ENCODE assay signal across 8 cellular contexts in genomic region chr3:110568246-110568645, GRCh38.
DNase-seq lines count a peak whose midpoint lies in the region; ATAC-seq and TF ChIP-seq lines count a peak whose summit lies in the region.

No MANE protein-coding gene starts in this region.

- H3K36me3 ChIP-seq in left lung = no peaks in the 10 kb centered on the region
- H3K36me3 ChIP-seq in WERI-Rb-1 = no peaks in the 10 kb centered on the region
- no peaks in the 10 kb centered on the region for H3K36me3 ChIP-seq in CD4-positive, alpha-beta memory T cell (ENCODE audit: insufficient read depth, low read length)

- intact Hi-C loops in left lung (cut with DNase I) = no loop called here
- intact Hi-C loops in CD4-positive, alpha-beta memory T cell (cut with micrococcal nuclease) = no loop called here

- H3K9me3 ChIP-seq in left lung (peaks cover 0 to 3% of the 10 kb centered on the region in 2 donors), WERI-Rb-1 (ENCODE audit: severe bottlenecking) (no peaks in the 10 kb centered on the region)
- no peaks in the 10 kb centered on the region for H3K9me3 ChIP-seq in CD4-positive, alpha-beta memory T cell (ENCODE audit: control insufficient read depth in 1 of 2, low read length in 2 of 2)

- no peak for TF ChIP-seq CTCF in left lung (IDR thresholded peaks at IDR 0.05)
- TF ChIP-seq CTCF in WERI-Rb-1 (IDR thresholded peaks at IDR 0.05; ENCODE audit: low read depth, low read length) = no peak

- H3K4me3 Mint-ChIP-seq in effector memory CD8-positive, alpha-beta T cell = no peak overlapping the region
- H3K4me3 Mint-ChIP-seq in CD4-positive, alpha-beta memory T cell = no peak overlapping the region

- POLR2A ChIA-PET in CD4-positive, alpha-beta memory T cell (lab: Charles Lee; ENCODE audit: partially characterized antibody) = no interaction called here

- CTCF ChIA-PET in CD4-positive, alpha-beta memory T cell (lab: Charles Lee; ENCODE audit: partially characterized antibody) = no interaction called here

- no peak overlapping the region for H3K27ac Mint-ChIP-seq in effector memory CD8-positive, alpha-beta T cell
- no peak overlapping the region for H3K27ac Mint-ChIP-seq in CD4-positive, alpha-beta memory T cell

- peaks cover 5% of the 10 kb centered on the region for H3K36me3 Mint-ChIP-seq in effector memory CD8-positive, alpha-beta T cell (ENCODE audit: insufficient read depth)
- H3K36me3 Mint-ChIP-seq in CD4-positive, alpha-beta memory T cell = no peaks in the 10 kb centered on the region

- H3K27me3 Mint-ChIP-seq in effector memory CD8-positive, alpha-beta T cell = peaks cover 0 to 12% of the 10 kb centered on the region in 2 donors
- peaks cover 2% of the 10 kb centered on the region in 2 donors for H3K27me3 Mint-ChIP-seq in CD4-positive, alpha-beta memory T cell

- ATAC-seq in GM18502 (IDR thresholded peaks at IDR 0.05; ENCODE audit: poor library complexity, unreplicated experiment) = peak; percentile 83
- peak; percentile 92 for ATAC-seq in HG02759 (IDR thresholded peaks at IDR 0.05; ENCODE audit: unreplicated experiment)
- ATAC-seq in SK-N-SH treated with all-trans-retinoic acid at 6 μM for 48 hours = peak; percentile 73
- peak; percentile 40 for ATAC-seq in left lung
- no peak for ATAC-seq in effector memory CD8-positive, alpha-beta T cell (replicated peaks)

- no peaks in the 10 kb centered on the region for H3K9me3 Mint-ChIP-seq in effector memory CD8-positive, alpha-beta T cell
- H3K9me3 Mint-ChIP-seq in CD4-positive, alpha-beta memory T cell = no peaks in the 10 kb centered on the region

- H3K27ac ChIP-seq in left lung (no peak overlapping the region), WERI-Rb-1 (no peak overlapping the region)
- no peak overlapping the region for H3K27ac ChIP-seq in CD4-positive, alpha-beta memory T cell (ENCODE audit: low read depth, low read length)

- H3K27me3 ChIP-seq in left lung (no peaks in the 10 kb centered on the region), WERI-Rb-1 (ENCODE audit: insufficient read depth, low read depth, severe bottlenecking) (no peaks in the 10 kb centered on the region)
- H3K27me3 ChIP-seq in CD4-positive, alpha-beta memory T cell (ENCODE audit: insufficient read depth, low read length) = no peaks in the 10 kb centered on the region

- H3K4me3 ChIP-seq in left lung (no peak overlapping the region), WERI-Rb-1 (ENCODE audit: low read depth, low read length) (no peak overlapping the region)
- no peak overlapping the region for H3K4me3 ChIP-seq in CD4-positive, alpha-beta memory T cell (ENCODE audit: low read length in 2 of 2)

- no peak for DNase-seq in left lung
- no peak for DNase-seq in effector memory CD8-positive, alpha-beta T cell
- DNase-seq in activated CD4-positive, alpha-beta T cell treated with anti-CD3 and anti-CD28 coated beads, Interleukin-2, amount 50 U/mL, for 1 hour = no peak
- DNase-seq in WERI-Rb-1 = no peak
- DNase-seq in CD4-positive, alpha-beta memory T cell = no peak

- H3K4me1 ChIP-seq in left lung = no peaks in the 10 kb centered on the region
- no peaks in the 10 kb centered on the region for H3K4me1 ChIP-seq in CD4-positive, alpha-beta memory T cell (ENCODE audit: insufficient read depth, low read length)

- H3K4me1 Mint-ChIP-seq in effector memory CD8-positive, alpha-beta T cell (ENCODE audit: low read depth in 2 of 2) = no peaks in the 10 kb centered on the region
- H3K4me1 Mint-ChIP-seq in CD4-positive, alpha-beta memory T cell = no peaks in the 10 kb centered on the region

TF ChIP-seq in SK-N-SH treated with all-trans-retinoic acid at 6 μM for 48 hours, 23 proteins besides CTCF, POLR2A, EP300 and RAD21:
- no peak for TF ChIP-seq ZNF565 (CRISPR knock-in tag; conservative IDR thresholded peaks at IDR 0.05; ENCODE audit: low read depth)
- no peak for TF ChIP-seq CSDC2 (CRISPR knock-in tag; IDR thresholded peaks at IDR 0.05)
- TF ChIP-seq ZC3H10 (CRISPR knock-in tag; IDR thresholded peaks at IDR 0.05) = no peak
- TF ChIP-seq PATZ1 (CRISPR knock-in tag; IDR thresholded peaks at IDR 0.05; ENCODE audit: borderline replicate concordance) = no peak
- no peak for TF ChIP-seq TSHZ2 (CRISPR knock-in tag; IDR thresholded peaks at IDR 0.05)
- no peak for TF ChIP-seq ZNF8 (CRISPR knock-in tag; IDR thresholded peaks at IDR 0.05)
- no peak for TF ChIP-seq ZFP30 (CRISPR knock-in tag; IDR thresholded peaks at IDR 0.05)
TF ChIP-seq in SK-N-SH treated with all-trans-retinoic acid at 6 μM for 48 hours: peak in this region for 0.
